In the genomic region with DNA sequence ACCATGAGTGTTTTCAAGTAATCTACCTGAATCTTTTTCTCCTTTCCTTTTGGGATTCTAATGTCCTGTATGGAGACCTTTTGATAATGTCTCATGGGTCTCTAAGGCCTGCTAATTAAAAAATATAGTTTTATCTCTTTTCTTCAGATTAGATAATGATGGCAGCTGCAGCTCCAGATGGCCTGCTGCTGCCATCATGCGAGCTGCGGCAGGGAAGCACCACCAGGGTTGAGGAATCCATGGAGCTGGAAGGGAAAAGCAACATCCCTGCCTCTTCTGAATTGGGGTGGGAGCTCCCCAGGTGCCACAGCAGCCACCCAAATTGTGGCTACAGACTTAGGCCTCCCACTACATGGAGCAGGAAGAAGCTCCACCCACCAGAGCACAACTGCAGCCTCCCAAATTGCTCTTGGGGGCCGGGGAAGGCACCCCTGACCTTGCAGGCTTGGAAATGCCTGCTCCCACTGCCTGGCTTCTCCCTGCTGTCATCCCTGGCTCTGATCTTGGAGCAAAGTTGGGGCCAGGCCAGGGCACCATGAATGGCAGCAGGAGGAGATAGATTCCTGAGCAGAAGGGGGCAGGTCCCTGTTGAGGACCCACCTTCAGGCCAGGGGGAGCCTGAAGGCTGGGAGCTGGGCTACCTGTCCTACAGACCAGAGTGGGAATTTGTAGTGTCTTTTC, we compare ENCODE assay signal across 21 cellular contexts.
"Had no signal": no experiment of that assay in that cellular context is flagged by ENCODE, and none has a peak within 500 bp of the region (broad histone marks: within the 10 kb centered on the region; RNA-seq: fewer than 3 reads in every experiment).

No MANE protein-coding gene starts in this region.

- DNase-seq: effector memory CD8-positive, alpha-beta T cell; esophagus squamous epithelium; foreskin keratinocyte; kidney; left colon; left ventricle myocardium superior; naive thymus-derived CD8-positive, alpha-beta T cell; sigmoid colon; stimulated activated CD4-positive, alpha-beta T cell treated with anti-CD3 and anti-CD28 coated beads, Interleukin-2, amount 100 ng/mL, for 24 hours; stimulated activated CD4-positive, alpha-beta T cell treated with anti-CD3 and anti-CD28 coated beads, Interleukin-4, amount 100 ng/mL, for 4 hours; stimulated activated naive CD4-positive, alpha-beta T cell; stomach; substantia nigra; transverse colon had no signal

- H3K4me3 ChIP-seq: esophagus squamous epithelium, lung, mucosa of descending colon, sigmoid colon, skin epidermis, stomach, thoracic aorta, transverse colon had no signal

- H3K27me3 ChIP-seq: esophagus squamous epithelium, foreskin keratinocyte, neutrophil, sigmoid colon, stomach, transverse colon had no signal

- H3K27ac Mint-ChIP-seq: dendritic cell treated with granulocyte-macrophage colony-stimulating factor and Interleukin-4, amounts not matched to agents 40 ng/mL and 50 ng/mL, for 4 days; effector memory CD8-positive, alpha-beta T cell; naive thymus-derived CD8-positive, alpha-beta T cell had no signal

- H3K4me3 Mint-ChIP-seq: dendritic cell treated with granulocyte-macrophage colony-stimulating factor and Interleukin-4, amounts not matched to agents 40 ng/mL and 50 ng/mL, for 4 days; effector memory CD8-positive, alpha-beta T cell; naive thymus-derived CD8-positive, alpha-beta T cell had no signal

- H3K27ac ChIP-seq: esophagus squamous epithelium, foreskin keratinocyte, neutrophil, skin epidermis, stomach, thoracic aorta, transverse colon had no signal

- FAIRE-seq: colon, kidney had no signal

- H3K9me3 ChIP-seq: esophagus squamous epithelium, mucosa of descending colon, neutrophil, sigmoid colon, stomach, thoracic aorta, transverse colon had no signal

- ATAC-seq: effector memory CD8-positive, alpha-beta T cell; foreskin keratinocyte; left colon; left ventricle myocardium superior; mucosa of descending colon; naive thymus-derived CD8-positive, alpha-beta T cell had no signal

- H3K4me1 Mint-ChIP-seq: naive thymus-derived CD8-positive, alpha-beta T cell had no signal

- H3K27me3 Mint-ChIP-seq: dendritic cell treated with granulocyte-macrophage colony-stimulating factor and Interleukin-4, amounts not matched to agents 40 ng/mL and 50 ng/mL, for 4 days; naive thymus-derived CD8-positive, alpha-beta T cell had no signal

- H3K36me3 ChIP-seq: esophagus squamous epithelium, neutrophil, sigmoid colon, stomach, thoracic aorta, transverse colon had no signal

- H3K9me3 Mint-ChIP-seq: dendritic cell treated with granulocyte-macrophage colony-stimulating factor and Interleukin-4, amounts not matched to agents 40 ng/mL and 50 ng/mL, for 4 days; effector memory CD8-positive, alpha-beta T cell; naive thymus-derived CD8-positive, alpha-beta T cell had no signal

- H3K36me3 Mint-ChIP-seq: naive thymus-derived CD8-positive, alpha-beta T cell had no signal
